7 cellular contexts compared by ENCODE assay signal in the genomic region with DNA sequence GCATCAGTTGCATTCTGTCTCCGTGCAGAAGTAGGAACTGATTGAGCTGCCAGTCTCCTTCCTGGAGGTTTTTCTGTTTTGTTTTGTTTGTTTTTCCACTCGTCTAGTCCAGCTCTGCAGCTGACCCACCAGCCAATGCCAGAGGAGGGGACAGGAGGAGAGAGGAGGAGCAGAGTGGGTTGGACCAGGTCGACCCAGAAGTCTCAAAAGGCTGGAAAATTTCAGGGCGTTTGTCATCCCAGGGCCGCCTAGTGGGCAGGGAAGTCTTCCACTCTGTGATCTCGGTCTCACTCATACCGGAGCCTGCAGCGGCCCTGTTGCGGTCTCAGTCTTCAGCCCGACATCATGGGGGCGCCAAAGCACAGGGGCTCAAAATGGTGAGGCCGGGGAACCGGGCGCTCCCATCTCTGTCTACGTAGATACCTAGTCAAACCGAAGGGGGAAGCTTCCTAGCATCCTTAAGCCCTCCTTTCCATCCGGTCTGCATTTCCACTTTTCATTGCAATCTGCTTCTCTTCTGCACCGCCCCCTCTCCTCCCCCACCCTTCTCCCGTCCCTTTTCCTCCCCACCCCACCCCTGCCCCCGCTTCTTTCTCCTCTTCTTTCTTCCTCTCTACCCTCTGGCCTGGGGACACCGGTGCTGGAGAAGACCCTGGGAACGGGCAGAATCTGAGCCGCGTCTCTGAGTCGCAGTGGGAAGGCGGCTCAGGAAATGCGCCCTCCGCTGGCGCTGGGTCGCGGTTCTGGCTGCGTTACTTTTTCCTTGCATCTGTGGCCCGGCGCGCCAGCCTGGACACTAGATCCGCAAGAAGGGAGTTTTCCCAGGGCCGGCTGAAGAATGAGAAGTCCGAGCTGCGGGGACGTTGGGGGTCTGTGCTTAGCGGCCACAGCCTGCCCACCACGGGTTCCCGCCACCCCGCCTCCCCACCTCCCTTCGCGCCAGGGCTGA. TPM values are rescaled to one million over a fixed set of nuclear protein-coding genes. Genes with fewer than 3 reads are reported as not detected.
DNase-seq lines count a peak whose midpoint lies in the region; ATAC-seq and TF ChIP-seq lines count a peak whose summit lies in the region.

No MANE protein-coding gene starts in this region.

- no peaks in the 10 kb centered on the region for H3K36me3 Mint-ChIP-seq in IgD-negative memory B cell
- H3K36me3 Mint-ChIP-seq in activated naive CD8-positive, alpha-beta T cell treated with anti-CD3 and anti-CD28 coated beads for 36 hours = no peaks in the 10 kb centered on the region

- peak; percentile 85 for DNase-seq in ELF-1 (ENCODE audit: low read depth, low spot score)
- DNase-seq in activated naive CD8-positive, alpha-beta T cell treated with anti-CD3 and anti-CD28 coated beads for 36 hours = peak; percentile 44
- DNase-seq in left colon = peak in 1 of 2 donors; percentile 30
- no peak for DNase-seq in SHP77 treated with DMSO at 0.1 percent for 48 hours (lab: John Stamatoyannopoulos, UW)
- no peak for DNase-seq in transverse colon

- H3K4me1 Mint-ChIP-seq in IgD-negative memory B cell = peaks cover 0 to 14% (median 9%) of the 10 kb centered on the region in 3 donors
- peaks cover 14% of the 10 kb centered on the region for H3K4me1 Mint-ChIP-seq in activated naive CD8-positive, alpha-beta T cell treated with anti-CD3 and anti-CD28 coated beads for 36 hours

- ATAC-seq in left colon (peak; percentile 51), HG02970 (IDR thresholded peaks at IDR 0.05; ENCODE audit: low FRiP score, unreplicated experiment) (no peak)

- in situ Hi-C loops in transverse colon (cut with MboI; ENCODE audit: low pct_ligation_motif_present in 1 of 4, low pct_unique_long_range_greater_than_20kb in 1 of 4, low sequenced_read_pairs in 3 of 4) = no loop called here

- H3K27me3 Mint-ChIP-seq in IgD-negative memory B cell = peaks cover 67% of the 10 kb centered on the region
- peaks cover 94% of the 10 kb centered on the region for H3K27me3 Mint-ChIP-seq in activated naive CD8-positive, alpha-beta T cell treated with anti-CD3 and anti-CD28 coated beads for 36 hours

- peak overlapping the region; percentile 13 to 83 (median 68) for H3K4me3 Mint-ChIP-seq in IgD-negative memory B cell
- H3K4me3 Mint-ChIP-seq in activated naive CD8-positive, alpha-beta T cell treated with anti-CD3 and anti-CD28 coated beads for 36 hours = peak overlapping the region; percentile 45

- TF ChIP-seq POLR2A in transverse colon (IDR thresholded peaks at IDR 0.05) = no peak

- peaks cover 99% of the 10 kb centered on the region for H3K27me3 ChIP-seq in transverse colon

- no peak overlapping the region for H3K27ac ChIP-seq in transverse colon

- peaks cover 13 to 30% (median 22%) of the 10 kb centered on the region in 4 donors for H3K4me1 ChIP-seq in transverse colon

- no peak for TF ChIP-seq EP300 in transverse colon (IDR thresholded peaks at IDR 0.05; ENCODE audit: low read depth)

- intact Hi-C loops in left colon (cut with DNase I, micrococcal nuclease) (no loop called here), transverse colon (cut with DNase I; ENCODE audit: low total_unique reads) (no loop called here)

- 0 to 2% methylated on average over 1 to 35 of the region's 46 CpGs for WGBS in transverse colon (ENCODE audit: low coverage in 1 of 2), 2 donors

- H3K9me3 ChIP-seq in transverse colon = no peaks in the 10 kb centered on the region

- TF ChIP-seq CTCF in transverse colon (IDR thresholded peaks at IDR 0.05) = peak in 2 of 5 experiments; percentile 7 to 12

- peak overlapping the region in 1 of 4 donors; percentile 41 for H3K4me3 ChIP-seq in transverse colon

- H3K36me3 ChIP-seq in transverse colon = no peaks in the 10 kb centered on the region

- H3K9me3 Mint-ChIP-seq in IgD-negative memory B cell = peaks cover 0 to 7% (median 0%) of the 10 kb centered on the region in 3 donors
- H3K9me3 Mint-ChIP-seq in activated naive CD8-positive, alpha-beta T cell treated with anti-CD3 and anti-CD28 coated beads for 36 hours = no peaks in the 10 kb centered on the region

- H3K27ac Mint-ChIP-seq in IgD-negative memory B cell = no peak overlapping the region
- H3K27ac Mint-ChIP-seq in activated naive CD8-positive, alpha-beta T cell treated with anti-CD3 and anti-CD28 coated beads for 36 hours = no peak overlapping the region

RNA-seq across cellular contexts. Expression of a gene that starts 16.2 kb away (rescaled TPM):
- polyA plus RNA-seq in IgD-negative memory B cell = not detected
- not detected for total RNA-seq in activated naive CD8-positive, alpha-beta T cell treated with anti-CD3 and anti-CD28 coated beads for 36 hours
- not detected for total RNA-seq in left colon
- not detected for total RNA-seq in transverse colon

Comparison
In these comparisons a context has a peak if more than half of its experiments do, and no peak if none do; other contexts are left out.
1. DNase-seq: peak in ELF-1 (single experiment) and activated naive CD8-positive, alpha-beta T cell treated with anti-CD3 and anti-CD28 coated beads for 36 hours (single experiment); none in SHP77 treated with DMSO at 0.1 percent for 48 hours (single experiment) and transverse colon (single experiment).